10 cellular contexts compared by ENCODE assay signal in genomic region chr17:40301315-40301714, GRCh38. TPM values are rescaled to one million over a fixed set of nuclear protein-coding genes. Genes with fewer than 3 reads are reported as not detected.
DNase-seq lines count a peak whose midpoint lies in the region; ATAC-seq, FAIRE-seq and TF ChIP-seq lines count a peak whose summit lies in the region.
"Had no signal": no experiment of that assay in that cellular context is flagged by ENCODE, and none has a peak within 500 bp of the region (broad histone marks: within the 10 kb centered on the region; RNA-seq: fewer than 3 reads in every experiment).

No MANE protein-coding gene starts in this region.

- TF ChIP-seq RAD21 in K562 (CRISPR knock-in tag; conservative IDR thresholded peaks at IDR 0.05 in 1 of 2, IDR thresholded peaks at IDR 0.05 in 1 of 2): peak; percentile 28 to 52

- no peak overlapping the region for H3K4me3 Mint-ChIP-seq in Calu3 (ENCODE audit: low read depth, unreplicated experiment)
- H3K4me3 Mint-ChIP-seq in naive thymus-derived CD4-positive, alpha-beta T cell: no peak overlapping the region
- H3K4me3 Mint-ChIP-seq in immature natural killer cell: no peak overlapping the region

- POLR2A ChIA-PET in K562 (lab: Yijun Ruan, JAX): interaction anchor here (0.7 to 1.2 kb wide), 3 partner anchors 8 to 57 kb away, joined by 3 to 8 read pairs (median 3); no protein-coding TSS in a partner anchor
- POLR2A ChIA-PET in naive thymus-derived CD4-positive, alpha-beta T cell (lab: Charles Lee): interaction anchor here (3.2 to 28.4 kb wide), 2 partner anchors 31 to 54 kb away, joined by 13 to 742 read pairs; no protein-coding TSS in a partner anchor

- H3K36me3 ChIP-seq in KMS-11 (ENCODE audit: insufficient read depth) (peaks cover 21% of the 10 kb centered on the region; the same call in 1 of the 2 replicates), K562 (ENCODE audit: control insufficient read depth, insufficient read depth, low read length) (peaks cover 86% of the 10 kb centered on the region), right lobe of liver (no peaks in the 10 kb centered on the region)
- no peaks in the 10 kb centered on the region for H3K36me3 ChIP-seq in naive thymus-derived CD4-positive, alpha-beta T cell (ENCODE audit: control insufficient read depth in 2 of 3, insufficient read depth in 3 of 3, low read length in 3 of 3)

- H3K27me3 Mint-ChIP-seq in Calu3 (ENCODE audit: unreplicated experiment) (no peaks in the 10 kb centered on the region), immature natural killer cell (ENCODE audit: low read depth in 3 of 3) (peaks cover 0 to 3% (median 0%) of the 10 kb centered on the region in 3 donors)
- no peaks in the 10 kb centered on the region for H3K27me3 Mint-ChIP-seq in naive thymus-derived CD4-positive, alpha-beta T cell

- H3K27me3 ChIP-seq in KMS-11 (ENCODE audit: insufficient read depth, low read depth) (no peaks in the 10 kb centered on the region), K562 (ENCODE audit: control insufficient read depth in 2 of 2, insufficient read depth in 2 of 2, low read length in 2 of 2) (no peaks in the 10 kb centered on the region), right lobe of liver (no peaks in the 10 kb centered on the region)
- no peaks in the 10 kb centered on the region for H3K27me3 ChIP-seq in naive thymus-derived CD4-positive, alpha-beta T cell (ENCODE audit: control insufficient read depth in 2 of 2, insufficient read depth in 2 of 2, low read length in 2 of 2)

- H3K4me3 ChIP-seq in KMS-11 (IDR thresholded peaks at IDR 0.05; ENCODE audit: insufficient read depth, low read depth, low read length) (no peak overlapping the region), K562 (no peak overlapping the region), right lobe of liver (no peak overlapping the region)
- no peak overlapping the region for H3K4me3 ChIP-seq in naive thymus-derived CD4-positive, alpha-beta T cell (ENCODE audit: low read length)

- H2AFZ ChIP-seq in KMS-11 (ENCODE audit: low read depth) (no peak overlapping the region), K562 (ENCODE audit: low read depth, low read length) (no peak overlapping the region)

- no TSS peak for BruUV-seq in Calu3 (replicated peaks; lab: Mats Ljungman, UMichigan)
- no TSS peak for BruUV-seq in K562 (replicated peaks; lab: Mats Ljungman, UMichigan)

- peaks cover 49% of the 10 kb centered on the region for H3K4me1 ChIP-seq in KMS-11 (ENCODE audit: low read depth, poor library complexity, severe bottlenecking)
- peaks cover 3 to 7% of the 10 kb centered on the region in 2 experiments; a peak in 4 of 5 replicates for H3K4me1 ChIP-seq in K562 (replicated peaks in 1 of 2; ENCODE audit: control insufficient read depth in 2 of 2, insufficient read depth in 2 of 2, low read length in 2 of 2)
- H3K4me1 ChIP-seq in right lobe of liver: peaks cover 0 to 14% (median 4%) of the 10 kb centered on the region in 4 donors
- peaks cover 0 to 10% of the 10 kb centered on the region in 2 donors for H3K4me1 ChIP-seq in naive thymus-derived CD4-positive, alpha-beta T cell (ENCODE audit: control insufficient read depth in 2 of 2, insufficient read depth in 2 of 2, low read length in 2 of 2)

- DNase-seq in Calu3: peak; percentile 76
- DNase-seq in K562 (ENCODE audit: extremely low read depth in 1 of 4, low spot score in 3 of 4): peak in 1 of 4 experiments; percentile 35
- peak in 1 of 3 donors; percentile 49 for DNase-seq in right lobe of liver
- no peak for DNase-seq in naive thymus-derived CD4-positive, alpha-beta T cell
- DNase-seq in NCI-H1092 (lab: John Stamatoyannopoulos, UW): no peak
- no peak for DNase-seq in immature natural killer cell
- DNase-seq: anterior cingulate cortex, DMS79 treated with DMSO at 0.1 percent for 48 hours had no signal

- no peaks in the 10 kb centered on the region for H4K20me1 ChIP-seq in KMS-11 (ENCODE audit: insufficient read depth)
- no peaks in the 10 kb centered on the region for H4K20me1 ChIP-seq in K562 (replicated peaks; ENCODE audit: control insufficient read depth, insufficient read depth, low read length)

- H3K4me2 ChIP-seq in KMS-11 (no peak overlapping the region), K562 (ENCODE audit: insufficient read depth, low read length) (no peak overlapping the region)

- H3K27ac Mint-ChIP-seq in Calu3 (ENCODE audit: unreplicated experiment) (no peak overlapping the region), immature natural killer cell (no peak overlapping the region)
- H3K27ac Mint-ChIP-seq in naive thymus-derived CD4-positive, alpha-beta T cell: no peak overlapping the region

- FAIRE-seq in K562 (lab: Jason Lieb, UNC): no peak

- H3K36me3 Mint-ChIP-seq in Calu3 (ENCODE audit: insufficient read depth, unreplicated experiment) (peaks cover 91% of the 10 kb centered on the region), immature natural killer cell (peaks cover 0 to 7% (median 0%) of the 10 kb centered on the region in 3 donors)
- peaks cover 0 to 16% (median 0%) of the 10 kb centered on the region in 5 donors for H3K36me3 Mint-ChIP-seq in naive thymus-derived CD4-positive, alpha-beta T cell

- H3K9ac ChIP-seq in KMS-11 (no peak overlapping the region), K562 (ENCODE audit: insufficient read depth in 1 of 2, low read depth in 2 of 2, low read length in 2 of 2) (no peak overlapping the region)

- in situ Hi-C loops in K562 (cut with MboI): loop anchor here (5.0 kb wide), 1 partner anchor 51 kb away; no protein-coding TSS in a partner anchor

- H3K9me1 ChIP-seq in K562 (ENCODE audit: control insufficient read depth, insufficient read depth, low read length): no peaks in the 10 kb centered on the region

- TF ChIP-seq POLR2A in K562 (conservative IDR thresholded peaks at IDR 0.05): no peak
- no peak for TF ChIP-seq POLR2A in right lobe of liver (IDR thresholded peaks at IDR 0.05)

- ATAC-seq in K562 (peak; percentile 35; the same call in 1 of the 3 replicates), right lobe of liver (peak; percentile 66 to 75 (median 68)), GM18858 (IDR thresholded peaks at IDR 0.05; ENCODE audit: unreplicated experiment) (no peak)
- no peak for ATAC-seq in naive thymus-derived CD4-positive, alpha-beta T cell

- H3K9me3 ChIP-seq in K562 (replicated peaks; ENCODE audit: control insufficient read depth, insufficient read depth, low read depth, low read length) (no peaks in the 10 kb centered on the region), right lobe of liver (no peaks in the 10 kb centered on the region)
- H3K9me3 ChIP-seq in naive thymus-derived CD4-positive, alpha-beta T cell (ENCODE audit: control insufficient read depth in 2 of 3, low read length in 3 of 3): no peaks in the 10 kb centered on the region

- H3K79me2 ChIP-seq in KMS-11 (ENCODE audit: insufficient read depth, low read depth): peaks cover 7% of the 10 kb centered on the region; the same call in 1 of the 2 replicates
- 0 out of 3 replicates have a peak, but pooled peaks cover 2% of the 10 kb centered on the region for H3K79me2 ChIP-seq in K562 (ENCODE audit: control insufficient read depth, insufficient read depth, low read length)

- no peak for TF ChIP-seq EP300 in K562 (IDR thresholded peaks at IDR 0.05; ENCODE audit: low read length)

- H3K4me1 Mint-ChIP-seq in Calu3 (ENCODE audit: low read depth, unreplicated experiment): peaks cover 42% of the 10 kb centered on the region
- peaks cover 11 to 25% (median 15%) of the 10 kb centered on the region in 7 donors for H3K4me1 Mint-ChIP-seq in naive thymus-derived CD4-positive, alpha-beta T cell
- peaks cover 5 to 9% of the 10 kb centered on the region in 2 donors for H3K4me1 Mint-ChIP-seq in immature natural killer cell

- CTCF ChIA-PET in Calu3 (lab: Charles Lee) (interaction anchor here (0.6 to 36.5 kb wide), 12 partner anchors 14 to 701 kb away, joined by 3 to 1520 read pairs (median 8); partner anchors contain the start of genes GJD3 and MED24), K562 (lab: Yijun Ruan, JAX; ENCODE audit: low intra/inter-chr PET ratio) (interaction anchor here (0.6 to 3.7 kb wide), 5 partner anchors 49 to 231 kb away, joined by 3 to 90 read pairs (median 3); no protein-coding TSS in a partner anchor)
- CTCF ChIA-PET in naive thymus-derived CD4-positive, alpha-beta T cell (lab: Charles Lee): interaction anchor here (0.6 to 7.3 kb wide), 12 partner anchors 12 to 238 kb away, joined by 3 to 233 read pairs (median 6); partner anchors contain the start of genes GJD3 and TOP2A

- 63% methylated on average over 4 of the region's 4 CpGs for WGBS in K562 (ENCODE audit: insufficient coverage, low coverage, missing lambda C conversion rate)
- WGBS in right lobe of liver (ENCODE audit: insufficient coverage, low coverage, low lambda C conversion rate, missing lambda C conversion rate): 28% methylated on average over 4 of the region's 4 CpGs

- intact Hi-C loops in Calu3 (cut with micrococcal nuclease; ENCODE audit: unreplicated experiment): loop anchor here (5.0 kb wide), 1 partner anchor 231 kb away; no protein-coding TSS in a partner anchor
- intact Hi-C loops in K562 (cut with micrococcal nuclease): loop anchor here (10.0 kb wide), 1 partner anchor 233 kb away; no protein-coding TSS in a partner anchor
- intact Hi-C loops in right lobe of liver (cut with DNase I): no loop called here
- intact Hi-C loops in naive thymus-derived CD4-positive, alpha-beta T cell (cut with micrococcal nuclease): no loop called here

- TF ChIP-seq CTCF in Calu3 (IDR thresholded peaks at IDR 0.05; ENCODE audit: unreplicated experiment) (peak; percentile 72), KMS-11 (conservative IDR thresholded peaks at IDR 0.05; ENCODE audit: low read depth, low read length) (0 out of 2 replicates have a peak, but pooled peaks have one; percentile 32), K562 (IDR thresholded peaks at IDR 0.05 in 2 of 3, conservative IDR thresholded peaks at IDR 0.05 in 1 of 3; ENCODE audit: insufficient read depth in 2 of 3, low read depth in 1 of 3, low read length in 3 of 3) (peak; percentile 32 to 48 (median 40); a peak in 4 of 6 replicates), right lobe of liver (IDR thresholded peaks at IDR 0.05) (peak; percentile 49 to 54 (median 51))

- H3K9me3 Mint-ChIP-seq in Calu3 (ENCODE audit: low read depth, unreplicated experiment): no peaks in the 10 kb centered on the region
- H3K9me3 Mint-ChIP-seq in naive thymus-derived CD4-positive, alpha-beta T cell: peaks cover 0 to 2% (median 0%) of the 10 kb centered on the region in 11 donors
- H3K9me3 Mint-ChIP-seq in immature natural killer cell: no peaks in the 10 kb centered on the region

- H3K27ac ChIP-seq in KMS-11 (no peak overlapping the region), K562 (ENCODE audit: extremely low read depth, low read depth, low read length) (no peak overlapping the region), right lobe of liver (no peak overlapping the region)
- no peak overlapping the region for H3K27ac ChIP-seq in naive thymus-derived CD4-positive, alpha-beta T cell (ENCODE audit: low read depth, low read length)

RNA-seq across cellular contexts. Expression of gene RARA, which starts 7.7 kb away (rescaled TPM):
- total RNA-seq in Calu3 (2022): 150 and 170 TPM in 2 replicates
- 7.6 and 15.2 TPM in 2 replicates for total RNA-seq in K562 (2011; cell fraction: chromatin; rRNA removed; ENCODE audit: low replicate concordance)
- total RNA-seq in K562 (2011; cell fraction: nucleolus; rRNA removed): 9.7 and 10.0 TPM in 2 replicates
- 5.5 and 6.0 TPM in 2 replicates for total RNA-seq in K562 (2011; cell fraction: nucleoplasm; rRNA removed)
- total RNA-seq in K562 (2014; rRNA removed): 13.6 and 18.7 TPM in 2 replicates
- 5.0 and 7.5 TPM in 2 replicates for total RNA-seq in K562 (2014; rRNA removed; fragmentation: Illumina TruSeq; extraction: Trizol)
- total RNA-seq in K562 (2015; rRNA removed; fragmentation: Illumina TruSeq; extraction: Trizol): 7.9 and 8.3 TPM in 2 replicates
- 26.2 and 28.0 TPM in 2 replicates for total RNA-seq in K562 (2021)
- polyA plus RNA-seq in K562 (2011; rRNA removed): 2.7 and 3.5 TPM in 2 replicates
- polyA plus RNA-seq in K562 (2011; cell fraction: cytosol; rRNA removed): 1.4 and 4.5 TPM in 2 replicates
- 4.6 and 15.6 TPM in 2 replicates for polyA plus RNA-seq in K562 (2011; cell fraction: nucleus; rRNA removed)
- polyA plus RNA-seq in K562 (2012): 16.2 and 25.9 TPM in 2 replicates
- 24.2 and 25.2 TPM in 2 replicates for polyA plus RNA-seq in K562 (2014; fragmentation: Illumina TruSeq; extraction: Trizol)
- polyA plus RNA-seq in K562 (2014; fragmentation: Nextera tagmentation; extraction: Ambion mirVana): under 1 TPM; 0.10 TPM
- polyA plus RNA-seq in K562 (2014; rRNA removed): 12.2 and 13.0 TPM in 2 replicates
- 2.8 and 4.2 TPM in 2 replicates for polyA minus RNA-seq in K562 (2011; rRNA and poly(A)+ RNA removed)
- 9.2 and 9.8 TPM in 2 replicates for polyA minus RNA-seq in K562 (2011; cell fraction: cytosol; rRNA and poly(A)+ RNA removed)
- 3.9 and 4.2 TPM in 2 replicates for polyA minus RNA-seq in K562 (2011; cell fraction: nucleus; rRNA and poly(A)+ RNA removed)
- 10 to 100 TPM; 17.7 to 41.9 (median 22.9) TPM for total RNA-seq in right lobe of liver
- total RNA-seq in naive thymus-derived CD4-positive, alpha-beta T cell: 100 to 1,000 TPM in 1 of 5 experiments, 10 to 100 TPM in 4; 40.0 to 115 (median 43.8) TPM
- 10 to 100 TPM in 1 of 2 donors, 1 to 10 TPM in 1; 6.7 to 16.5 TPM for polyA plus RNA-seq in naive thymus-derived CD4-positive, alpha-beta T cell
- polyA plus RNA-seq in immature natural killer cell: 10 to 100 TPM in 1 of 3 donors, 1 to 10 TPM in 2; 4.6 to 12.1 (median 4.6) TPM

RNA-seq across cellular contexts. Expression of gene CDC6, which starts 13.6 kb away (rescaled TPM):
- 567 and 645 TPM in 2 replicates for total RNA-seq in Calu3 (2022)
- total RNA-seq in K562 (2011; cell fraction: chromatin; rRNA removed; ENCODE audit: low replicate concordance): 102 and 166 TPM in 2 replicates
- total RNA-seq in K562 (2011; cell fraction: nucleolus; rRNA removed): 52.6 and 55.5 TPM in 2 replicates
- 82.0 and 95.0 TPM in 2 replicates for total RNA-seq in K562 (2011; cell fraction: nucleoplasm; rRNA removed)
- total RNA-seq in K562 (2014; rRNA removed): 67.4 and 78.9 TPM in 2 replicates
- total RNA-seq in K562 (2014; rRNA removed; fragmentation: Illumina TruSeq; extraction: Trizol): 119 and 133 TPM in 2 replicates
- 110 and 112 TPM in 2 replicates for total RNA-seq in K562 (2015; rRNA removed; fragmentation: Illumina TruSeq; extraction: Trizol)
- total RNA-seq in K562 (2021): 121 and 126 TPM in 2 replicates
- 63.3 and 106 TPM in 2 replicates for polyA plus RNA-seq in K562 (2011; rRNA removed)
- polyA plus RNA-seq in K562 (2011; cell fraction: cytosol; rRNA removed): 26.5 and 34.3 TPM in 2 replicates
- polyA plus RNA-seq in K562 (2011; cell fraction: nucleus; rRNA removed): 33.5 and 41.3 TPM in 2 replicates
- 67.6 and 73.5 TPM in 2 replicates for polyA plus RNA-seq in K562 (2012)
- 141 and 150 TPM in 2 replicates for polyA plus RNA-seq in K562 (2014; fragmentation: Illumina TruSeq; extraction: Trizol)
- polyA plus RNA-seq in K562 (2014; fragmentation: Nextera tagmentation; extraction: Ambion mirVana): 10 to 100 TPM; 29.6 to 55.0 TPM
- polyA plus RNA-seq in K562 (2014; rRNA removed): 70.5 and 73.4 TPM in 2 replicates
- 64.2 and 81.5 TPM in 2 replicates for polyA minus RNA-seq in K562 (2011; rRNA and poly(A)+ RNA removed)
- polyA minus RNA-seq in K562 (2011; cell fraction: cytosol; rRNA and poly(A)+ RNA removed): 15.9 and 41.5 TPM in 2 replicates
- 28.5 and 39.0 TPM in 2 replicates for polyA minus RNA-seq in K562 (2011; cell fraction: nucleus; rRNA and poly(A)+ RNA removed)
- 1 to 10 TPM in 5 of 6 experiments, under 1 TPM in 1; 0.42 to 9.1 (median 3.1) TPM for total RNA-seq in right lobe of liver
- 10 to 100 TPM in 1 of 5 experiments, 1 to 10 TPM in 1, under 1 TPM in 3; 0.51 to 73.6 (median 0.85) TPM for total RNA-seq in naive thymus-derived CD4-positive, alpha-beta T cell
- under 1 TPM; 0.09 to 0.24 TPM for polyA plus RNA-seq in naive thymus-derived CD4-positive, alpha-beta T cell
- polyA plus RNA-seq in immature natural killer cell: 1 to 10 TPM in 2 of 3 donors, under 1 TPM in 1; 0.81 to 1.8 (median 1.5) TPM

Comparison
In these comparisons a context has a peak if more than half of its experiments do, and no peak if none do; other contexts are left out.
1. ATAC-seq: peak in K562 (single experiment) and right lobe of liver (4 of 4); none in naive thymus-derived CD4-positive, alpha-beta T cell (single experiment) and GM18858 (single experiment).
2. intact Hi-C loops: an anchor here in Calu3 (5.0 kb wide) and K562 (10.0 kb wide); none called in right lobe of liver and naive thymus-derived CD4-positive, alpha-beta T cell.
3. Peak in every context shown above with its lines, with median percentiles within 50 percentile points of each other: CTCF ChIP-seq.